9 cellular contexts compared by ENCODE assay signal in the genomic region with DNA sequence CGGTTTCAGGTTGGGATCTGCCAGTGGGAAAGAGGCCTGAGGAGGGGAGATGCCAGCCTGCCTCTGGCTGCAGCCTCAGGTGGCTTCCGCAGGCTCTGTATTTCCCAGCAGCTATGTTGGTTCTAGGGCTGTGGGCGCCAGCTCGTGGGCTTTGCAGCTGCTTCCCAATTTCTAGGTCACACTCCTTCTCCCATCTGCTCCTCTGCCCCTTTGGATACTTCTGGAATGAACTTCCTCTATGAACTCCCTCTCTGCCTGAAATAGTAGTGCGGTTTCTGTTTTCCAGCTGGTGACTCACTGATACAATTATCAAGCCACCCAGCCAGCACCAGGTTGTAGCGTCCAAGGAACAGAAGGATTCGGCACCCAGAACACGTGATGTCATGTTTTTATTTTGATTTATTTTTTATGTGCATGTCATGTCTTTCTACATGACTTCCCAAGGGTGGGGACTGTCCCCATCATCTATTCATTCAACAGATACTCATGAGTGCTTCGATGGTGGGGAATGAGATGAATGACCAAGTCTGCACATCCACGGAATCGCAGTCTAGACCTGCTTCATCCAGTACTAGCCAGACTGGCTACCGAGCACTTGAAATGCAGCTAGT. TPM values are rescaled to one million over a fixed set of nuclear protein-coding genes. Genes with fewer than 3 reads are reported as not detected.
A peak's percentile ranks its signal among the peaks of the same experiment; 100 is the strongest.
DNase-seq lines count a peak whose midpoint lies in the region; ATAC-seq and TF ChIP-seq lines count a peak whose summit lies in the region.
"Had no signal": no experiment of that assay in that cellular context is flagged by ENCODE, and none has a peak within 500 bp of the region (broad histone marks: within the 10 kb centered on the region; RNA-seq: fewer than 3 reads in every experiment).

No MANE protein-coding gene starts in this region.

- no peak overlapping the region for H3K27ac Mint-ChIP-seq in effector memory CD8-positive, alpha-beta T cell

- peaks cover 18% of the 10 kb centered on the region for H3K4me1 ChIP-seq in psoas muscle

- H3K36me3 Mint-ChIP-seq in effector memory CD8-positive, alpha-beta T cell (ENCODE audit: insufficient read depth): peaks cover 5% of the 10 kb centered on the region

- no peak overlapping the region for H3K4me3 ChIP-seq in fibroblast of villous mesenchyme (ENCODE audit: low read depth, low read length)
- H3K4me3 ChIP-seq in psoas muscle: no peak overlapping the region

- H3K9me3 Mint-ChIP-seq in effector memory CD8-positive, alpha-beta T cell: no peaks in the 10 kb centered on the region

- DNase-seq in EH (ENCODE audit: low read depth): peak; percentile 91
- DNase-seq in SHP77 (lab: John Stamatoyannopoulos, UW): peak; percentile 39 to 48
- peak; percentile 93 for DNase-seq in fibroblast of villous mesenchyme (ENCODE audit: low read depth)
- peak; percentile 40 to 58 for DNase-seq in psoas muscle
- no peak for DNase-seq in effector memory CD8-positive, alpha-beta T cell
- DNase-seq in T-helper 9 cell: no peak
- DNase-seq in NCI-H2227 treated with DMSO at 0.1 percent for 48 hours (lab: John Stamatoyannopoulos, UW): no peak
- no peak for DNase-seq in stimulated activated CD4-positive, alpha-beta T cell treated with anti-CD3 and anti-CD28 coated beads, Interleukin-15, amount 100 ng/mL, for 24 hours
- DNase-seq: effector CD8-positive, alpha-beta T cell had no signal

- ATAC-seq in psoas muscle: peak; percentile 76 to 92 (median 84)
- ATAC-seq in effector memory CD8-positive, alpha-beta T cell (replicated peaks): no peak

- peak overlapping the region; percentile 66 for H3K27ac ChIP-seq in psoas muscle

- H3K4me1 Mint-ChIP-seq in effector memory CD8-positive, alpha-beta T cell (ENCODE audit: low read depth in 2 of 2): no peaks in the 10 kb centered on the region

- H3K9me3 ChIP-seq in psoas muscle: no peaks in the 10 kb centered on the region

- WGBS in psoas muscle, 3 donors: 16 to 32% (median 17%) methylated on average over 12 of the region's 12 CpGs

- H3K36me3 ChIP-seq in psoas muscle (ENCODE audit: insufficient read depth in 1 of 2, low read depth in 1 of 2): peaks cover 0 to 22% of the 10 kb centered on the region in 2 donors

- no peak overlapping the region for H3K4me3 Mint-ChIP-seq in effector memory CD8-positive, alpha-beta T cell

- TF ChIP-seq CTCF in fibroblast of villous mesenchyme (IDR thresholded peaks at IDR 0.05; ENCODE audit: insufficient read depth, low read depth, low read length) (no peak), psoas muscle (IDR thresholded peaks at IDR 0.05) (no peak)

- H3K27me3 ChIP-seq in psoas muscle (ENCODE audit: insufficient read depth in 3 of 3, low read length in 2 of 3): no peaks in the 10 kb centered on the region

- peaks cover 0 to 2% of the 10 kb centered on the region in 2 donors for H3K27me3 Mint-ChIP-seq in effector memory CD8-positive, alpha-beta T cell

- intact Hi-C loops in psoas muscle (cut with DNase I): no loop called here

RNA-seq across cellular contexts. Expression of a gene that starts 38.0 kb away (rescaled TPM):
- total RNA-seq in fibroblast of villous mesenchyme (1,041 and 2,020 TPM in 2 replicates), psoas muscle (100 to 1,000 TPM in 3 of 4 donors, 10 to 100 TPM in 1; 38.0 to 235 (median 134) TPM)
- polyA plus RNA-seq in psoas muscle: 100 to 1,000 TPM in 1 of 3 donors, 10 to 100 TPM in 2; 23.6 to 168 (median 57.4) TPM

Comparison
In these comparisons a context has a peak if more than half of its experiments do, and no peak if none do; other contexts are left out.
1. DNase-seq: peak in EH (single experiment), SHP77 (2 of 2), fibroblast of villous mesenchyme (single experiment) and psoas muscle (2 of 2); none in effector memory CD8-positive, alpha-beta T cell (0 of 3), T-helper 9 cell (single experiment), NCI-H2227 treated with DMSO at 0.1 percent for 48 hours (single experiment) and stimulated activated CD4-positive, alpha-beta T cell treated with anti-CD3 and anti-CD28 coated beads, Interleukin-15, amount 100 ng/mL, for 24 hours (single experiment).